Comparison of ENCODE assay signal across 8 cellular contexts in the genomic region with DNA sequence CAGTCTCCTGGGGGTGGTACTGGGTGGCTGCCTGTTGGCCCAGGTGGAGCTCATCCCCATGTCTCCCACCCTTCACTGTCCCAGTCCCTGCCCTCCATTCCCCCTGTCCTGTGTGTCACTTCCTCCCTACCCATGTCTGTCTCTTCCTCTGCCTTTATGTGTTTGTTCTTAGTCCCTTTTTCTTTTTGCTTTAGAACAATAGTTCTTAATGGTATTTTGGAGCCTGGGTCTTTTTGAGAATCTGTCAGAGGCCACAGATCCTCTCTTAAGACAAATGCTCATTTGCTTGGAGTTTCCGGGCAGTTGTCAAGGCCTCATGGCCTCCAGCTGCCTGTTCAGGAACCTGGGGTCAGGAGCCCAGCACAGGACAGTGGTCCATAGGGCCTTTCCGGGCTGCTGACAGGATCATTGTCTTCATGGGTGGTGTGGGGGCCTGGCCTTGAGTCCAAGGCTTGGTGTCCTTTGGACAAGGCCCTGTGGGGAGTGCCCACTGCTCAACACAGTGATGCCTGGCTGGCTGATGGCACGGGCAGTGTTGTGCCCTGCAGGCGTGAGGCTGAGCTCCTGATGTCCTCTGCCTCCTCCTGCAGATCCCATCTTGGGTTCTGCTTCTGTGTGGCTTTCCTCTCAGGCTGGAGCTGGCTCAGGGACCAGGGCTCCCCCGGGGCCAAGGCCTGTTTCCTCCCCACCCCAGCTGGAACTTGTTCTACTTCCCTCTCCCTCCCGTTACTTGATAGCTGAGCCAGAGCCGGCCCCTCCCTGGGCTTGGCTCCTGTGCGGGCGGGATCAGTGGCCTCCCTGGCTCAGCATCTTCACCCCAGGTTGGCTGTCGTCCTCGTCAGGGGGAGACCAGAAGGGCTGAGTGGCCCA. TPM values are rescaled to one million over a fixed set of nuclear protein-coding genes. Genes with fewer than 3 reads are reported as not detected.
DNase-seq lines count a peak whose midpoint lies in the region; ATAC-seq and TF ChIP-seq lines count a peak whose summit lies in the region.

No MANE protein-coding gene starts in this region.

- H4K20me1 ChIP-seq in Karpas-422 (ENCODE audit: insufficient read depth, low read depth, low read length): peaks cover 51% of the 10 kb centered on the region

- DNase-seq in Karpas-422 (peak; percentile 52), cardiac fibroblast (ENCODE audit: low read depth in 2 of 2) (no peak), NCI-H2107 treated with DMSO at 0.1 percent for 48 hours (lab: John Stamatoyannopoulos, UW; ENCODE audit: unreplicated experiment) (no peak), T-helper 9 cell (no peak)
- DNase-seq in stimulated activated CD4-positive, alpha-beta T cell treated with anti-CD3 and anti-CD28 coated beads, Interleukin-12 subunit alpha, Interleukin-12 subunit beta, amount 100 ng/mL, for 4 hours: no peak

- WGBS in mesodermal cell (ENCODE audit: insufficient coverage in 2 of 2), 2 experiments: 83 to 96% methylated on average over 4 to 9 of the region's 11 CpGs

- peaks cover 5% of the 10 kb centered on the region for H3K36me3 ChIP-seq in Karpas-422 (ENCODE audit: insufficient read depth, low read length)
- peaks cover 67% of the 10 kb centered on the region for H3K36me3 ChIP-seq in mesodermal cell (ENCODE audit: control insufficient read depth, insufficient read depth, low read length)

- ATAC-seq in HG02938 (IDR thresholded peaks at IDR 0.05; ENCODE audit: unreplicated experiment): no peak

- H3K4me1 ChIP-seq in Karpas-422 (ENCODE audit: low read length) (peaks cover 78% of the 10 kb centered on the region), mesodermal cell (ENCODE audit: control insufficient read depth, insufficient read depth, low read length, poor library complexity, severe bottlenecking) (peaks cover 70% of the 10 kb centered on the region)

- H3K4me3 ChIP-seq in Karpas-422 (ENCODE audit: low read length): peak overlapping the region; percentile 53
- peak overlapping the region; percentile 40 to 43 for H3K4me3 ChIP-seq in cardiac fibroblast (replicated peaks in 1 of 2; ENCODE audit: low read depth in 2 of 2, low read length in 2 of 2)
- H3K4me3 ChIP-seq in mesodermal cell (ENCODE audit: extremely low read depth, insufficient read depth, low read length, poor library complexity, severe bottlenecking): peak overlapping the region; percentile 19

- H3K9me3 ChIP-seq in Karpas-422 (ENCODE audit: low read length) (no peaks in the 10 kb centered on the region), mesodermal cell (ENCODE audit: control insufficient read depth, low read length) (no peaks in the 10 kb centered on the region)

- H2AFZ ChIP-seq in Karpas-422 (ENCODE audit: low read length): no peak overlapping the region

- peak overlapping the region; percentile 85 for H3K4me2 ChIP-seq in Karpas-422 (ENCODE audit: low read depth, low read length, poor library complexity, severe bottlenecking)

- H3K9ac ChIP-seq in Karpas-422 (ENCODE audit: low read length): peak overlapping the region; percentile 68

- peak overlapping the region; percentile 56 for H3K27ac ChIP-seq in 22Rv1
- peak overlapping the region; percentile 82 for H3K27ac ChIP-seq in Karpas-422 (ENCODE audit: low read length)
- no peak overlapping the region for H3K27ac ChIP-seq in mesodermal cell (ENCODE audit: low read depth, low read length, severe bottlenecking)

- H3K79me2 ChIP-seq in Karpas-422 (ENCODE audit: low read length): peaks cover 69% of the 10 kb centered on the region

- H3K27me3 ChIP-seq in Karpas-422 (ENCODE audit: low read length): no peaks in the 10 kb centered on the region

- no peaks in the 10 kb centered on the region for H3K9me2 ChIP-seq in Karpas-422 (replicated peaks; ENCODE audit: insufficient read depth, low read length)

- TF ChIP-seq CTCF in 22Rv1 (IDR thresholded peaks at IDR 0.05): no peak
- TF ChIP-seq CTCF in cardiac fibroblast (IDR thresholded peaks at IDR 0.05; ENCODE audit: low read depth, low read length): no peak

RNA-seq across cellular contexts. Expression of a gene that starts 3.5 kb away (rescaled TPM):
- 49.4 and 111 TPM in 2 replicates for total RNA-seq in Karpas-422 (2014; rRNA removed; shearing (Covaris generic); ENCODE audit: low replicate concordance)
- 56.7 TPM for polyA plus RNA-seq in mesodermal cell (2013, experiment 1 of 2)
- 46.4 TPM for polyA plus RNA-seq in mesodermal cell (2013, experiment 2 of 2)

RNA-seq across cellular contexts. Expression of a gene that starts 24.5 kb away (rescaled TPM):
- total RNA-seq in Karpas-422 (2014; rRNA removed; shearing (Covaris generic); ENCODE audit: low replicate concordance): 12.5 and 32.9 TPM in 2 replicates
- polyA plus RNA-seq in mesodermal cell (2013, experiment 1 of 2): 35.6 TPM
- polyA plus RNA-seq in mesodermal cell (2013, experiment 2 of 2): 30.4 TPM

RNA-seq across cellular contexts. Expression of a gene that starts 27.2 kb away (rescaled TPM):
- total RNA-seq in Karpas-422 (2014; rRNA removed; shearing (Covaris generic); ENCODE audit: low replicate concordance): 0.40 TPM in 1 of 2 replicates, not detected in the other
- polyA plus RNA-seq in mesodermal cell (2013, experiment 1 of 2): 1.5 TPM
- 3.5 TPM for polyA plus RNA-seq in mesodermal cell (2013, experiment 2 of 2)

RNA-seq across cellular contexts. Expression of a gene that starts 47.7 kb away (rescaled TPM):
- not detected in 2 replicates for total RNA-seq in Karpas-422 (2014; rRNA removed; shearing (Covaris generic); ENCODE audit: low replicate concordance)
- polyA plus RNA-seq in mesodermal cell (2013, experiment 1 of 2): not detected
- polyA plus RNA-seq in mesodermal cell (2013, experiment 2 of 2): 0.51 TPM

RNA-seq across cellular contexts. Expression of a gene that starts 51.5 kb away (rescaled TPM):
- 136 and 173 TPM in 2 replicates for total RNA-seq in Karpas-422 (2014; rRNA removed; shearing (Covaris generic); ENCODE audit: low replicate concordance)
- polyA plus RNA-seq in mesodermal cell (2013, experiment 1 of 2): 157 TPM
- polyA plus RNA-seq in mesodermal cell (2013, experiment 2 of 2): 138 TPM
